Comparison of ENCODE assay signal across 16 cellular contexts in the genomic region with DNA sequence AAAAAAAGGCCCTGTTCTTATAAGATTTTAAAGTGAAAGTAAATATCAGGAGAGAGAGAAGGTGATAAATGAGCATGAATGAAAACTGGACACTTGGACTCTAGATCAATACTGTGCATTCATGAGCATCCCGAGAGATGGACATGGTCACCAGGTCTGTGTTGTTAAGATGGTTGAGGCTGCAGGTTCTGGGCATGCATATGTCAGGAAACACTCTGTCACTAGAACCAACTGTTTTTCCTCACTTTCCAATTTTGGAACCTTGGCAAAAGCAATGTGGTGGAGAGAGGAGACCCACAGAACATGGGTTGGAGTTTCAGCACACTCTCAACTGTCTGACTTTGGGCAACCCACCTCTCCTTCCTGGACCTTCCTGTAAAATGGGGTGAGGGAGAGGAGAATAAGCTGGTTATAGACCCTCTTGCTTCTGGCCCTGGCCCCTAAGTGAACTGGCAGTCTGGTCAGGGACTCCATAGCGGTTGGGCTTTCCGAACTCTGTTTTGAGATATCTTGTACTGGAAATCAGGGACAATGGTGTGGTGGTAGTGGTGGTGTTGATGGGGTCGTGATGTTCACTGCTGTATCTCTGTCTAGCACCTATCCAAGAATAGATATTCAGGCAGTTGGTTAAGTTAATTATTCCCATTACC. TPM values are rescaled to one million over a fixed set of nuclear protein-coding genes. Genes with fewer than 3 reads are reported as not detected.
DNase-seq lines count a peak whose midpoint lies in the region; ATAC-seq, FAIRE-seq and TF ChIP-seq lines count a peak whose summit lies in the region.
"Had no signal": no experiment of that assay in that cellular context is flagged by ENCODE, and none has a peak within 500 bp of the region (broad histone marks: within the 10 kb centered on the region; RNA-seq: fewer than 3 reads in every experiment).

No MANE protein-coding gene starts in this region.

- no peaks in the 10 kb centered on the region for H3F3A ChIP-seq in SK-N-SH (replicated peaks; ENCODE audit: insufficient read depth)

- H3K36me3 ChIP-seq in SK-N-SH (replicated peaks in 1 of 2; ENCODE audit: control insufficient read depth in 1 of 2, insufficient read depth in 2 of 2, low read length in 1 of 2): no peaks in the 10 kb centered on the region
- H3K36me3 ChIP-seq in KMS-11 (ENCODE audit: insufficient read depth): no peaks in the 10 kb centered on the region
- H3K36me3 ChIP-seq in bronchial epithelial cell (ENCODE audit: control insufficient read depth, insufficient read depth, low read length): no peaks in the 10 kb centered on the region

- peak overlapping the region; percentile 88 to 100 (median 97) for H3K4me3 Mint-ChIP-seq in naive thymus-derived CD8-positive, alpha-beta T cell
- H3K4me3 Mint-ChIP-seq: stimulated activated naive B cell treated with anti-CD40 and anti-IgM and Interleukin-4, amounts not matched to agents 10 μg/mL and 1 μg/mL and 100 μg/mL, for 72 hours had no signal

- no peak overlapping the region for H3K4me3 ChIP-seq in SK-N-SH (ENCODE audit: low read depth in 2 of 2, low read length in 1 of 2)
- H3K4me3 ChIP-seq in KMS-11 (IDR thresholded peaks at IDR 0.05; ENCODE audit: insufficient read depth, low read depth, low read length): no peak overlapping the region
- no peak overlapping the region for H3K4me3 ChIP-seq in bronchial epithelial cell (ENCODE audit: low read depth, low read length)
- H3K4me3 ChIP-seq: SJSA1 had no signal

- H3K4me1 ChIP-seq in SK-N-SH (ENCODE audit: control insufficient read depth in 1 of 2, insufficient read depth in 2 of 2, low read depth in 1 of 2, low read length in 1 of 2) (peaks cover 0 to 23% of the 10 kb centered on the region in 2 experiments; a peak in 2 of 4 replicates), KMS-11 (ENCODE audit: low read depth, poor library complexity, severe bottlenecking) (peaks cover 81% of the 10 kb centered on the region)

- H3K4me2 ChIP-seq in SK-N-SH (no peak overlapping the region; the same call in 1 of the 2 replicates), KMS-11 (peak overlapping the region; percentile 89)

- TF ChIP-seq CTCF in SK-N-SH (IDR thresholded peaks at IDR 0.05) (no peak), KMS-11 (conservative IDR thresholded peaks at IDR 0.05; ENCODE audit: low read depth, low read length) (no peak), bronchial epithelial cell (IDR thresholded peaks at IDR 0.05; ENCODE audit: insufficient read depth, low read length, severe bottlenecking) (no peak), RWPE1 (conservative IDR thresholded peaks at IDR 0.05; ENCODE audit: low read depth) (no peak), D721Med (IDR thresholded peaks at IDR 0.05; ENCODE audit: insufficient read depth, missing control alignments) (no peak)

- FAIRE-seq in bronchial epithelial cell (lab: Jason Lieb, UNC) (peak; percentile 28), D721Med (lab: Jason Lieb, UNC) (no peak)

- CTCF ChIA-PET in SK-N-SH (lab: Yijun Ruan, JAX): interaction anchor here (0.6 to 2.4 kb wide), 6 partner anchors 12 to 175 kb away, joined by 3 to 25 read pairs (median 6); no protein-coding TSS in a partner anchor
- CTCF ChIA-PET in RWPE1 (lab: Yijun Ruan, JAX): interaction anchor here (1.0 kb wide), 1 partner anchor 12 kb away, joined by 3 read pairs; no protein-coding TSS in a partner anchor

- POLR2A ChIA-PET in SK-N-SH (lab: Yijun Ruan, JAX): no interaction called here
- POLR2A ChIA-PET in naive thymus-derived CD8-positive, alpha-beta T cell (lab: Charles Lee): interaction anchor here (0.6 to 8.6 kb wide), 8 partner anchors 11 to 1138 kb away, joined by 3 to 91 read pairs (median 8); partner anchors contain the start of genes LDLRAP1 and SELENON
- POLR2A ChIA-PET in RWPE1 (lab: Yijun Ruan, JAX; ENCODE audit: low non-redundant PET): no interaction called here

- no peaks in the 10 kb centered on the region for H3K9me2 ChIP-seq in SK-N-SH

- no peak for ATAC-seq in SK-N-SH treated with all-trans-retinoic acid at 6 μM for 48 hours
- ATAC-seq in naive thymus-derived CD8-positive, alpha-beta T cell: no peak
- ATAC-seq: right cardiac atrium had no signal

- peaks cover 0 to 2% (median 0%) of the 10 kb centered on the region in 5 donors for H3K27me3 Mint-ChIP-seq in naive thymus-derived CD8-positive, alpha-beta T cell

- H3K9ac ChIP-seq in SK-N-SH: no peak overlapping the region
- no peak overlapping the region; the same call in 1 of the 2 replicates for H3K9ac ChIP-seq in KMS-11

- 39% methylated on average over 3 of the region's 4 CpGs for WGBS in SK-N-SH (ENCODE audit: low lambda C conversion rate)

- H3K27me3 ChIP-seq in SK-N-SH (ENCODE audit: insufficient read depth): peaks cover 34% of the 10 kb centered on the region
- H3K27me3 ChIP-seq in KMS-11 (ENCODE audit: insufficient read depth, low read depth): no peaks in the 10 kb centered on the region
- H3K27me3 ChIP-seq in bronchial epithelial cell (ENCODE audit: control insufficient read depth, insufficient read depth, low read length): peaks cover 14% of the 10 kb centered on the region

- peaks cover 0 to 6% (median under 1%) of the 10 kb centered on the region in 3 donors for H3K36me3 Mint-ChIP-seq in naive thymus-derived CD8-positive, alpha-beta T cell
- H3K36me3 Mint-ChIP-seq: stimulated activated naive B cell treated with anti-CD40 and anti-IgM and Interleukin-4, amounts not matched to agents 10 μg/mL and 1 μg/mL and 100 μg/mL, for 72 hours had no signal

- H3K79me2 ChIP-seq in SK-N-SH (ENCODE audit: insufficient read depth) (no peaks in the 10 kb centered on the region), KMS-11 (ENCODE audit: insufficient read depth, low read depth) (peaks cover 63% of the 10 kb centered on the region; the same call in 1 of the 2 replicates)

- no peaks in the 10 kb centered on the region for H3K9me3 ChIP-seq in SK-N-SH
- H3K9me3 ChIP-seq: SJSA1 had no signal

- no peak for TF ChIP-seq EP300 in SK-N-SH (IDR thresholded peaks at IDR 0.05; ENCODE audit: borderline replicate concordance in 1 of 2, low read depth in 1 of 2, low read length in 1 of 2)

- H3K27ac ChIP-seq in SK-N-SH (ENCODE audit: low read depth in 2 of 2, low read length in 1 of 2): no peak overlapping the region
- peak overlapping the region; percentile 45; the same call in 1 of the 2 replicates for H3K27ac ChIP-seq in KMS-11
- no peak overlapping the region for H3K27ac ChIP-seq in RWPE1
- H3K27ac ChIP-seq: 22Rv1, SJSA1 had no signal

- TF ChIP-seq RAD21 in SK-N-SH (IDR thresholded peaks at IDR 0.05; ENCODE audit: low read length): no peak

- no peaks in the 10 kb centered on the region for H3K9me3 Mint-ChIP-seq in naive thymus-derived CD8-positive, alpha-beta T cell
- H3K9me3 Mint-ChIP-seq: nephron; stimulated activated naive B cell treated with anti-CD40 and anti-IgM and Interleukin-4, amounts not matched to agents 10 μg/mL and 1 μg/mL and 100 μg/mL, for 72 hours had no signal

- H3K4me1 Mint-ChIP-seq in naive thymus-derived CD8-positive, alpha-beta T cell: peaks cover 51 to 79% (median 74%) of the 10 kb centered on the region in 4 donors

- H4K20me1 ChIP-seq in SK-N-SH (ENCODE audit: insufficient read depth): no peaks in the 10 kb centered on the region
- H4K20me1 ChIP-seq in KMS-11 (ENCODE audit: insufficient read depth): no peaks in the 10 kb centered on the region

- peak overlapping the region; percentile 86 to 98 (median 96) for H3K27ac Mint-ChIP-seq in naive thymus-derived CD8-positive, alpha-beta T cell
- H3K27ac Mint-ChIP-seq: stimulated activated naive B cell treated with anti-CD40 and anti-IgM and Interleukin-4, amounts not matched to agents 10 μg/mL and 1 μg/mL and 100 μg/mL, for 72 hours had no signal

- H2AFZ ChIP-seq in SK-N-SH (ENCODE audit: low read depth) (0 out of 2 replicates have a peak overlapping the region, but pooled peaks have one; percentile 40), KMS-11 (ENCODE audit: low read depth) (no peak overlapping the region)

- no peak for DNase-seq in SK-N-SH
- DNase-seq in bronchial epithelial cell (ENCODE audit: low read depth): no peak
- no peak for DNase-seq in naive thymus-derived CD8-positive, alpha-beta T cell
- DNase-seq in stimulated activated CD4-positive, alpha-beta T cell treated with anti-CD3 and anti-CD28 coated beads, Interleukin-4, amount 100 ng/mL, for 4 hours: no peak
- no peak for DNase-seq in RWPE1 (ENCODE audit: low spot score)
- no peak for DNase-seq in D721Med (ENCODE audit: insufficient read length, low spot score)
- DNase-seq: head of caudate nucleus; MV-4-11; NCI-H2171; right cardiac atrium; stimulated activated naive B cell treated with anti-CD40 and anti-IgM and Interleukin-4, amounts not matched to agents 10 μg/mL and 1 μg/mL and 100 μg/mL, for 72 hours had no signal

TF ChIP-seq in SK-N-SH, 30 proteins besides CTCF, POLR2A, EP300 and RAD21 (continues in another document):
- TF ChIP-seq, protein P1, sequence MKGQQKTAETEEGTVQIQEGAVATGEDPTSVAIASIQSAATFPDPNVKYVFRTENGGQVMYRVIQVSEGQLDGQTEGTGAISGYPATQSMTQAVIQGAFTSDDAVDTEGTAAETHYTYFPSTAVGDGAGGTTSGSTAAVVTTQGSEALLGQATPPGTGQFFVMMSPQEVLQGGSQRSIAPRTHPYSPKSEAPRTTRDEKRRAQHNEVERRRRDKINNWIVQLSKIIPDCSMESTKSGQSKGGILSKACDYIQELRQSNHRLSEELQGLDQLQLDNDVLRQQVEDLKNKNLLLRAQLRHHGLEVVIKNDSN (IDR thresholded peaks at IDR 0.05; ENCODE audit: borderline replicate concordance, low read depth): no peak
- no peak for TF ChIP-seq RCOR1 (IDR thresholded peaks at IDR 0.05; ENCODE audit: low read length)

TF ChIP-seq in SK-N-SH treated with all-trans-retinoic acid at 6 μM for 48 hours, 23 proteins besides CTCF, POLR2A, EP300 and RAD21 (continues in another document):
- TF ChIP-seq CSDC2 (CRISPR knock-in tag; IDR thresholded peaks at IDR 0.05): no peak
- TF ChIP-seq CSRNP3 (CRISPR knock-in tag; IDR thresholded peaks at IDR 0.05): no peak
- no peak for TF ChIP-seq RARB (CRISPR knock-in tag; IDR thresholded peaks at IDR 0.05)
- TF ChIP-seq ESRRG (CRISPR knock-in tag; IDR thresholded peaks at IDR 0.05): no peak

RNA-seq across cellular contexts. Expression of gene MAN1C1, which starts 4.2 kb away (rescaled TPM):
- polyA plus RNA-seq in SK-N-SH (2012; rRNA removed): 0.20 and 0.26 TPM in 2 replicates
- 0.21 and 0.32 TPM in 2 replicates for polyA plus RNA-seq in SK-N-SH (2012; cell fraction: cytosol; rRNA removed)
- polyA plus RNA-seq in SK-N-SH (2012; cell fraction: nucleus; rRNA removed): 0.25 and 0.27 TPM in 2 replicates
- under 0.01 and 0.26 TPM in 2 replicates for total RNA-seq in bronchial epithelial cell
- total RNA-seq in naive thymus-derived CD8-positive, alpha-beta T cell: 10 to 100 TPM; 46.0 to 47.2 TPM
- 10 to 100 TPM; 11.3 to 48.3 (median 11.7) TPM for polyA plus RNA-seq in naive thymus-derived CD8-positive, alpha-beta T cell
- total RNA-seq: SJSA1 had no signal

Comparison
In these comparisons a context has a peak if more than half of its experiments do, and no peak if none do; other contexts are left out.
1. RNA of gene MAN1C1, which starts 4.2 kb away (total RNA-seq): 46.0 to 47.2 TPM in naive thymus-derived CD8-positive, alpha-beta T cell; under 0.01 to 0.26 TPM in bronchial epithelial cell; every median in the first group is over 10 times any median in the second.